Comparison of ENCODE assay signal across 11 cellular contexts in the genomic region with DNA sequence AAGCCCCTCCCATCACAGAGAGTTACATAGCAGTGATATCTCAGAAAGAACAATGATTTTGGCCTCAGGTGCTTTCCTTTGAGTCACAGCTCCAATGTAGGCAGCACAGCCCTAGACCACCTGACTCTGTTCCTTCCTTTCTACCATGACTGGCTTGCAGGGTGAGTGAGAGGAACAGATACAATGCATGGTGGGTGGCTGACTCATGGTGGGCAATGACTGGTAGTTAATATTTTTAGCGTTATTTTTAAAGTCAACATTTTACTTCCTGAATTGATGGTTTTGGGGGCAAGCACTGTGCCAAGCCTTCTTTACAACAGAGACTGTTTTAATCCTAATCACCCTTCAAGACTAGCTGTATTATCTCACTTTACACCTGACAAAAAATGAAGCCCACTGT. TPM values are rescaled to one million over a fixed set of nuclear protein-coding genes. Genes with fewer than 3 reads are reported as not detected.
DNase-seq lines count a peak whose midpoint lies in the region; ATAC-seq and TF ChIP-seq lines count a peak whose summit lies in the region.
"Had no signal": no experiment of that assay in that cellular context is flagged by ENCODE, and none has a peak within 500 bp of the region (broad histone marks: within the 10 kb centered on the region; RNA-seq: fewer than 3 reads in every experiment).

No MANE protein-coding gene starts in this region.

- H3K9ac ChIP-seq in smooth muscle cell (ENCODE audit: low read depth), result no peak overlapping the region
- H3K9ac ChIP-seq: KMS-11 had no signal

- peaks cover 17% of the 10 kb centered on the region for H3K4me1 ChIP-seq in smooth muscle cell (ENCODE audit: low read depth)

- peaks cover 3% of the 10 kb centered on the region for H4K20me1 ChIP-seq in smooth muscle cell (ENCODE audit: low read depth)

- no peak overlapping the region for H3K4me2 ChIP-seq in smooth muscle cell
- H3K4me2 ChIP-seq: KMS-11 had no signal

- no peaks in the 10 kb centered on the region for H3K36me3 ChIP-seq in smooth muscle cell (ENCODE audit: low read depth)

- no peak overlapping the region for H3K27ac ChIP-seq in smooth muscle cell (ENCODE audit: low read depth)
- H3K27ac ChIP-seq: KMS-11 had no signal

- H3F3A ChIP-seq in smooth muscle cell (ENCODE audit: low read depth), result peaks cover 9% of the 10 kb centered on the region

- intact Hi-C loops in Right ventricle myocardium superior (cut with DNase I), result loop anchor here (5.0 kb wide), 1 partner anchor 62 kb away; no protein-coding TSS in a partner anchor

- no peaks in the 10 kb centered on the region for H3K9me3 ChIP-seq in smooth muscle cell (replicated peaks; ENCODE audit: low read depth)

- no peak for TF ChIP-seq CTCF in GM12865 (IDR thresholded peaks at IDR 0.05; ENCODE audit: insufficient read depth, low read depth, low read length, missing control alignments)
- no peak for TF ChIP-seq CTCF in smooth muscle cell (IDR thresholded peaks at IDR 0.05; ENCODE audit: borderline replicate concordance, insufficient read depth, poor library complexity, severe bottlenecking)

- WGBS in smooth muscle cell (ENCODE audit: low lambda C conversion rate), result 77% methylated on average over 1 of the region's 1 CpG

- ATAC-seq in GM21825 (IDR thresholded peaks at IDR 0.05; ENCODE audit: unreplicated experiment) (peak; percentile 54), HG02840 (IDR thresholded peaks at IDR 0.05; ENCODE audit: low FRiP score, unreplicated experiment) (no peak), Right ventricle myocardium superior (ENCODE audit: poor library complexity) (no peak)

- peaks cover 35% of the 10 kb centered on the region for H3K79me2 ChIP-seq in smooth muscle cell (ENCODE audit: low read depth)

- H3K4me3 ChIP-seq in GM12865 (ENCODE audit: low read depth, low read length) (peak overlapping the region; percentile 37), smooth muscle cell (no peak overlapping the region)

- H3K27me3 ChIP-seq in smooth muscle cell (ENCODE audit: low read depth), result no peaks in the 10 kb centered on the region

- H2AFZ ChIP-seq in smooth muscle cell (ENCODE audit: low read depth), result no peak overlapping the region

- DNase-seq in GM12865 (ENCODE audit: low read depth) (peak; percentile 80), NCI-H226 (peak; percentile 67), kidney tubule cell (ENCODE audit: low spot score) (peak; percentile 84), smooth muscle cell (lab: John Stamatoyannopoulos, UW; ENCODE audit: unreplicated experiment) (no peak), NCI-H2171 (lab: John Stamatoyannopoulos, UW) (no peak), Right ventricle myocardium superior (no peak)
- DNase-seq: activated CD4-positive, alpha-beta T cell treated with anti-CD3 and anti-CD28 coated beads for 4 hours; GDM1 had no signal

RNA-seq across cellular contexts. Expression of gene ST3GAL6, which starts 32.8 kb away (rescaled TPM):
- total RNA-seq in smooth muscle cell (29.4 and 40.7 TPM in 2 replicates), Right ventricle myocardium superior (34.1 TPM)
- polyA plus RNA-seq in smooth muscle cell, result 19.4 and 24.7 TPM in 2 replicates

Comparison
In these comparisons a context has a peak if more than half of its experiments do, and no peak if none do; other contexts are left out.
1. DNase-seq: peak in GM12865 (single experiment), NCI-H226 (single experiment) and kidney tubule cell (single experiment); none in smooth muscle cell (single experiment), NCI-H2171 (single experiment) and Right ventricle myocardium superior (single experiment).